In genomic region chr22:19941365-19942070, GRCh38 we compare ENCODE assay signal across 8 cellular contexts. TPM values are rescaled to one million over a fixed set of nuclear protein-coding genes. Genes with fewer than 3 reads are reported as not detected.
DNase-seq lines count a peak whose midpoint lies in the region; ATAC-seq and TF ChIP-seq lines count a peak whose summit lies in the region.

Gene COMT, plus strand, starts transcription at chr22:19941772. Its CDS starts 20,755 bp downstream, at chr22:19962527.
Gene TXNRD2, minus strand, starts transcription at chr22:19941818. Its CDS starts 15 bp downstream, at chr22:19941803.

- POLR2A ChIA-PET in Caco-2 (lab: Charles Lee): interaction anchor here (0.9 kb wide), 1 partner anchor 176 kb away, joined by 3 read pairs; no protein-coding TSS in a partner anchor

- H3K4me1 ChIP-seq in Caco-2: peaks cover 13% of the 10 kb centered on the region
- peaks cover 20% of the 10 kb centered on the region for H3K4me1 ChIP-seq in HAP-1
- peaks cover 0 to 17% of the 10 kb centered on the region in 2 donors for H3K4me1 ChIP-seq in esophagus (ENCODE audit: control insufficient read depth in 2 of 2, insufficient read depth in 2 of 2, low read length in 1 of 2)

- H3K4me1 Mint-ChIP-seq in Caco-2 (ENCODE audit: low read depth, unreplicated experiment): peaks cover 10% of the 10 kb centered on the region
- H3K4me1 Mint-ChIP-seq in stimulated activated memory B cell treated with anti-CD40 and anti-IgM and Interleukin-4, amounts not matched to agents 10 μg/mL and 1 μg/mL and 100 μg/mL, for 72 hours: peaks cover 42% of the 10 kb centered on the region

- H3K36me3 ChIP-seq in Caco-2 (ENCODE audit: control insufficient read depth, insufficient read depth, low read length) (no peaks in the 10 kb centered on the region), HAP-1 (replicated peaks) (no peaks in the 10 kb centered on the region), esophagus (ENCODE audit: control insufficient read depth in 2 of 2, insufficient read depth in 2 of 2, low read length in 1 of 2) (no peaks in the 10 kb centered on the region)

- in situ Hi-C loops in HAP-1 (cut with MboI; ENCODE audit: low sequenced_read_pairs): no loop called here

- H3K4me3 ChIP-seq in Caco-2 (ENCODE audit: low read depth, low read length) (peak within 1 kb of the TSS; percentile 62), HAP-1 (peak within 1 kb of the TSS; percentile 62), esophagus (ENCODE audit: low read depth in 1 of 2, low read length in 2 of 2) (peak within 1 kb of the TSS; percentile 79 to 90)

- H3K4me3 Mint-ChIP-seq in Caco-2 (ENCODE audit: unreplicated experiment): peak within 1 kb of the TSS; percentile 96
- peak within 1 kb of the TSS; percentile 89 for H3K4me3 Mint-ChIP-seq in stimulated activated memory B cell treated with anti-CD40 and anti-IgM and Interleukin-4, amounts not matched to agents 10 μg/mL and 1 μg/mL and 100 μg/mL, for 72 hours

- peak; percentile 79 to 88 for DNase-seq in Caco-2
- DNase-seq in HAP-1 (ENCODE audit: low spot score in 2 of 2): peak; percentile 51 to 86
- peak; percentile 34 for DNase-seq in NOMO-1 treated with DMSO at 0.1 percent for 48 hours (lab: John Stamatoyannopoulos, UW; ENCODE audit: unreplicated experiment)
- peak; percentile 76 for DNase-seq in activated T-cell treated with anti-CD3 and anti-CD28 coated beads, Interleukin-2, amount 50 U/mL, for 1 hour
- DNase-seq in myocyte (ENCODE audit: low read depth): peak; percentile 76

- H3K27ac Mint-ChIP-seq in Caco-2 (ENCODE audit: unreplicated experiment): peak within 1 kb of the TSS; percentile 96
- H3K27ac Mint-ChIP-seq in stimulated activated memory B cell treated with anti-CD40 and anti-IgM and Interleukin-4, amounts not matched to agents 10 μg/mL and 1 μg/mL and 100 μg/mL, for 72 hours: peak within 1 kb of the TSS; percentile 98

- CTCF ChIA-PET in Caco-2 (lab: Charles Lee): interaction anchor here (0.7 to 2.9 kb wide), 2 partner anchors 9 to 12 kb away, joined by 10 to 17 read pairs; no protein-coding TSS in a partner anchor

- H3K9me3 Mint-ChIP-seq in Caco-2 (ENCODE audit: unreplicated experiment): peaks cover 16% of the 10 kb centered on the region
- H3K9me3 Mint-ChIP-seq in stimulated activated memory B cell treated with anti-CD40 and anti-IgM and Interleukin-4, amounts not matched to agents 10 μg/mL and 1 μg/mL and 100 μg/mL, for 72 hours: peaks cover 3% of the 10 kb centered on the region

- H3K27me3 ChIP-seq in Caco-2 (replicated peaks; ENCODE audit: control insufficient read depth, insufficient read depth, low read length) (no peaks in the 10 kb centered on the region), HAP-1 (ENCODE audit: low read depth) (no peaks in the 10 kb centered on the region), esophagus (ENCODE audit: control insufficient read depth in 1 of 2, insufficient read depth in 2 of 2, low read length in 2 of 2) (no peaks in the 10 kb centered on the region)

- TF ChIP-seq CTCF in Caco-2 (IDR thresholded peaks at IDR 0.05; ENCODE audit: insufficient read depth in 1 of 2, low read depth in 1 of 2, low read length in 1 of 2, severe bottlenecking in 1 of 2, unreplicated experiment in 1 of 2): no peak

- peak; percentile 91 for ATAC-seq in stimulated activated memory B cell treated with anti-CD40 and anti-IgM and Interleukin-4, amounts not matched to agents 10 μg/mL and 1 μg/mL and 100 μg/mL, for 72 hours
- no peak for ATAC-seq in GM21717 (IDR thresholded peaks at IDR 0.05; ENCODE audit: unreplicated experiment)

- intact Hi-C loops in Caco-2 (cut with micrococcal nuclease; ENCODE audit: unreplicated experiment): no loop called here

- no TSS peak for BruUV-seq in Caco-2 (replicated peaks; lab: Mats Ljungman, UMichigan)

- no peaks in the 10 kb centered on the region for H3K27me3 Mint-ChIP-seq in Caco-2 (ENCODE audit: insufficient read depth, unreplicated experiment)
- H3K27me3 Mint-ChIP-seq in stimulated activated memory B cell treated with anti-CD40 and anti-IgM and Interleukin-4, amounts not matched to agents 10 μg/mL and 1 μg/mL and 100 μg/mL, for 72 hours: no peaks in the 10 kb centered on the region

- H3K9me3 ChIP-seq in Caco-2 (no peaks in the 10 kb centered on the region; the same call in 1 of the 2 replicates), HAP-1 (peaks cover 3% of the 10 kb centered on the region; the same call in 1 of the 2 replicates), esophagus (ENCODE audit: control insufficient read depth in 2 of 2, insufficient read depth in 1 of 2, low read depth in 1 of 2, low read length in 1 of 2) (no peaks in the 10 kb centered on the region)

- peak within 1 kb of the TSS; percentile 90 to 94 for H3K27ac ChIP-seq in esophagus (ENCODE audit: low read depth in 2 of 2, low read length in 1 of 2)

- WGBS in esophagus, 2 donors: 0 to 1% methylated on average over 53 to 62 of the region's 62 CpGs

- H3K36me3 Mint-ChIP-seq in Caco-2 (ENCODE audit: insufficient read depth, unreplicated experiment): peaks cover 31% of the 10 kb centered on the region
- peaks cover 20% of the 10 kb centered on the region for H3K36me3 Mint-ChIP-seq in stimulated activated memory B cell treated with anti-CD40 and anti-IgM and Interleukin-4, amounts not matched to agents 10 μg/mL and 1 μg/mL and 100 μg/mL, for 72 hours

RNA-seq across cellular contexts. Expression of gene COMT, which starts in this region (rescaled TPM):
- total RNA-seq in Caco-2 (2022) (96.0 and 103 TPM in 2 replicates), myocyte (459 and 555 TPM in 2 replicates)
- polyA plus RNA-seq in esophagus: 100 to 1,000 TPM; 178 to 218 TPM
- 331 TPM for polyA plus RNA-seq in myocyte (2012)

RNA-seq across cellular contexts. Expression of gene TXNRD2, which starts in this region (rescaled TPM):
- total RNA-seq in Caco-2 (2022) (44.8 and 47.0 TPM in 2 replicates), myocyte (28.7 and 34.3 TPM in 2 replicates)
- 10 to 100 TPM in 1 of 2 donors, 1 to 10 TPM in 1; 9.6 to 20.6 TPM for polyA plus RNA-seq in esophagus
- 43.6 TPM for polyA plus RNA-seq in myocyte (2012)
